ENCODE assay signal across 8 cellular contexts in genomic region chr11:65117206-65118096, GRCh38. TPM values are rescaled to one million over a fixed set of nuclear protein-coding genes. Genes with fewer than 3 reads are reported as not detected.
DNase-seq lines count a peak whose midpoint lies in the region; ATAC-seq, FAIRE-seq and TF ChIP-seq lines count a peak whose summit lies in the region.

TSS of gene ZNHIT2 (minus strand) at chr11:65117701. CDS start at chr11:65117653, 48 bp downstream.

- H3K4me2 ChIP-seq in HepG2 (ENCODE audit: low read depth, low read length) = peak within 1 kb of the TSS; percentile 80

- H3K36me3 ChIP-seq in CD4-positive, CD25-positive, alpha-beta regulatory T cell (ENCODE audit: control insufficient read depth, insufficient read depth, low read length) = peaks cover 28% of the 10 kb centered on the region
- H3K36me3 ChIP-seq in HepG2 (replicated peaks in 1 of 2; ENCODE audit: control insufficient read depth in 1 of 2, insufficient read depth in 2 of 2, low read length in 2 of 2) = peaks cover 7 to 22% of the 10 kb centered on the region in 2 experiments; a peak in 4 of 5 replicates

- H3K4me1 ChIP-seq in CD4-positive, CD25-positive, alpha-beta regulatory T cell (ENCODE audit: control insufficient read depth, insufficient read depth, low read length, poor library complexity, severe bottlenecking) = peaks cover 48% of the 10 kb centered on the region
- peaks cover 42% of the 10 kb centered on the region for H3K4me1 ChIP-seq in HepG2 (ENCODE audit: insufficient read depth, low read length)

- no peaks in the 10 kb centered on the region for H3K27me3 ChIP-seq in CD4-positive, CD25-positive, alpha-beta regulatory T cell (ENCODE audit: control insufficient read depth, insufficient read depth, low read length)
- no peaks in the 10 kb centered on the region; a peak in 1 of 5 replicates for H3K27me3 ChIP-seq in HepG2 (ENCODE audit: control insufficient read depth in 1 of 2, insufficient read depth in 2 of 2, low read length in 2 of 2)

- intact Hi-C loops in HepG2 (cut with micrococcal nuclease; ENCODE audit: unreplicated experiment) = loop anchor here (2.0 kb wide), 1 partner anchor 49 kb away; no protein-coding TSS in a partner anchor

- peak; percentile 97 for TF ChIP-seq CTCF in HepG2 (CRISPR knock-in tag; IDR thresholded peaks at IDR 0.05)

- H3K27ac ChIP-seq in CD4-positive, CD25-positive, alpha-beta regulatory T cell (ENCODE audit: insufficient read depth, low read length, poor library complexity, severe bottlenecking) = peak within 1 kb of the TSS; percentile 96
- peak within 1 kb of the TSS; percentile 75 for H3K27ac ChIP-seq in HepG2 (ENCODE audit: extremely low read length, insufficient read depth, low read length)

- H3K79me2 ChIP-seq in HepG2 (ENCODE audit: insufficient read depth, low read length) = peaks cover 26% of the 10 kb centered on the region

- peak within 1 kb of the TSS; percentile 92 to 97 (median 95) for H3K27ac Mint-ChIP-seq in CD4-positive, CD25-positive, alpha-beta regulatory T cell

- TF ChIP-seq POLR2A in HepG2 (IDR thresholded peaks at IDR 0.05; ENCODE audit: insufficient read depth in 1 of 2, low read depth in 2 of 2, low read length in 2 of 2) = peak in 1 of 2 experiments; percentile 87; a peak in 2 of 4 replicates

- H4K20me1 ChIP-seq in HepG2 (ENCODE audit: insufficient read depth, low read length) = no peaks in the 10 kb centered on the region

- POLR2A ChIA-PET in HepG2 (lab: Yijun Ruan, JAX) = interaction anchor here (1.0 to 4.1 kb wide), 14 partner anchors 11 to 339 kb away, joined by 3 to 23 read pairs (median 4); partner anchors contain the start of genes CAPN1, GPHA2, SAC3D1 and SNX15

- H3K27me3 Mint-ChIP-seq in CD4-positive, CD25-positive, alpha-beta regulatory T cell = peaks cover 5% of the 10 kb centered on the region

- H3K4me3 ChIP-seq in CD4-positive, CD25-positive, alpha-beta regulatory T cell (ENCODE audit: low read depth, low read length) = peak within 1 kb of the TSS; percentile 41
- H3K4me3 ChIP-seq in HepG2 (replicated peaks in 1 of 3; ENCODE audit: insufficient read depth in 1 of 3, low read depth in 2 of 3, low read length in 3 of 3) = peak within 1 kb of the TSS; percentile 73 to 88 (median 80)

- peak within 1 kb of the TSS; percentile 90 to 96 (median 92) for H3K4me3 Mint-ChIP-seq in CD4-positive, CD25-positive, alpha-beta regulatory T cell

- CTCF ChIA-PET in HepG2 (lab: Yijun Ruan, JAX; ENCODE audit: low intra/inter-chr PET ratio, low total read pairs) = interaction anchor here (1.4 to 1.5 kb wide), 2 partner anchors 63 to 103 kb away, joined by 5 to 11 read pairs; partner anchors contain the start of genes ARL2 and CAPN1

- ATAC-seq in CD4-positive, CD25-positive, alpha-beta regulatory T cell (ENCODE audit: low read depth in 2 of 2) = peak; percentile 71 to 74
- ATAC-seq in GM19395 (IDR thresholded peaks at IDR 0.05; ENCODE audit: unreplicated experiment) (peak; percentile 63), HG03571 (IDR thresholded peaks at IDR 0.05; ENCODE audit: unreplicated experiment) (peak; percentile 55), HepG2 (peak; percentile 59)

- TF ChIP-seq RAD21 in HepG2 (CRISPR knock-in tag; IDR thresholded peaks at IDR 0.05) = peak; percentile 85

- H3K9me3 Mint-ChIP-seq in CD4-positive, CD25-positive, alpha-beta regulatory T cell = peaks cover 0 to 1% (median 0%) of the 10 kb centered on the region in 7 donors

- WGBS in HepG2 (ENCODE audit: low lambda C conversion rate) = 0% methylated on average over 5 of the region's 89 CpGs

- H2AFZ ChIP-seq in HepG2 (ENCODE audit: low read length) = no peak within 1 kb of the TSS

- peak; percentile 95 for FAIRE-seq in HepG2 (lab: Jason Lieb, UNC)

- BruUV-seq in HepG2 (replicated peaks; lab: Mats Ljungman, UMichigan) = no TSS peak

- peaks cover 10 to 70% (median 27%) of the 10 kb centered on the region in 4 donors for H3K4me1 Mint-ChIP-seq in CD4-positive, CD25-positive, alpha-beta regulatory T cell

- in situ Hi-C loops in HepG2 (cut with HindIII; ENCODE audit: extremely low pct_ligation_motif_present, low pct_unique_long_range_greater_than_20kb) = no loop called here

- TF ChIP-seq EP300 in HepG2 (IDR thresholded peaks at IDR 0.05; ENCODE audit: low read depth in 2 of 2, low read length in 2 of 2) (0 out of 4 replicates have a peak, but pooled peaks of 1 of the 2 experiments have one; percentile 16), HepG2 (CRISPR knock-in tag; IDR thresholded peaks at IDR 0.05; ENCODE audit: borderline replicate concordance) (no peak)

- peak; percentile 99 to 100 (median 100) for DNase-seq in CD4-positive, CD25-positive, alpha-beta regulatory T cell
- peak; percentile 99 for DNase-seq in NCI-H774 (lab: John Stamatoyannopoulos, UW)
- DNase-seq in activated CD4-positive, alpha-beta T cell treated with anti-CD3 and anti-CD28 coated beads, Interleukin-2, amount 50 U/mL, for 48 hours = peak; percentile 100
- DNase-seq in dermis blood vessel endothelial cell = peak; percentile 99
- DNase-seq in HepG2 (ENCODE audit: low spot score) = peak; percentile 96
- peak; percentile 100 for DNase-seq in stimulated activated CD4-positive, alpha-beta T cell treated with anti-CD3 and anti-CD28 coated beads, Interleukin-4, amount 100 ng/mL, for 24 hours

- peak within 1 kb of the TSS; percentile 90 for H3K9ac ChIP-seq in HepG2 (ENCODE audit: insufficient read depth, low read depth, low read length)

- H3K36me3 Mint-ChIP-seq in CD4-positive, CD25-positive, alpha-beta regulatory T cell = peaks cover 35% of the 10 kb centered on the region

- H3K9me3 ChIP-seq in CD4-positive, CD25-positive, alpha-beta regulatory T cell (ENCODE audit: control insufficient read depth in 2 of 2, low read length in 2 of 2) = no peaks in the 10 kb centered on the region
- H3K9me3 ChIP-seq in HepG2 (ENCODE audit: low read length) = no peaks in the 10 kb centered on the region

TF ChIP-seq in HepG2, 621 proteins besides CTCF, POLR2A, EP300 and RAD21 (continues in another document):
- no peak; the same call in none of the 2 replicates for TF ChIP-seq HINFP (CRISPR knock-in tag; IDR thresholded peaks at IDR 0.05; ENCODE audit: low read depth)
- peak; percentile 44 for TF ChIP-seq ZNF770 (CRISPR knock-in tag; IDR thresholded peaks at IDR 0.05)
- TF ChIP-seq ZBTB3 (CRISPR knock-in tag; IDR thresholded peaks at IDR 0.05; ENCODE audit: borderline replicate concordance, low read depth) = no peak

RNA-seq across cellular contexts. Expression of gene ZNHIT2, which starts in this region (rescaled TPM):
- 6.0 TPM for total RNA-seq in CD4-positive, CD25-positive, alpha-beta regulatory T cell
- 10 to 100 TPM; 20.1 to 29.0 (median 22.7) TPM for polyA plus RNA-seq in CD4-positive, CD25-positive, alpha-beta regulatory T cell
- total RNA-seq in dermis blood vessel endothelial cell (8.1 and 13.1 TPM in 2 replicates), HepG2 (2016; rRNA removed; fragmentation: Illumina TruSeq; extraction: Trizol) (5.7 and 6.5 TPM in 2 replicates)
- total RNA-seq in HepG2 (2016; cell fraction: cytosol; rRNA removed; fragmentation: Illumina TruSeq; extraction: Trizol; ENCODE audit: low read depth) = 2.9 and 4.3 TPM in 2 replicates
- 5.4 and 6.3 TPM in 2 replicates for total RNA-seq in HepG2 (2016; cell fraction: insoluble cytoplasmic fraction; rRNA removed; fragmentation: Illumina TruSeq; extraction: Trizol)
- 3.5 and 4.3 TPM in 2 replicates for total RNA-seq in HepG2 (2016; cell fraction: membrane; rRNA removed; fragmentation: Illumina TruSeq; extraction: Trizol)
- 3.6 and 3.9 TPM in 2 replicates for total RNA-seq in HepG2 (2016; cell fraction: nucleus; rRNA removed; fragmentation: Illumina TruSeq; extraction: Trizol)
- 1.1 TPM in 2 replicates for polyA plus RNA-seq in HepG2 (2011; rRNA removed)
- 0.86 and 2.0 TPM in 2 replicates for polyA plus RNA-seq in HepG2 (2011; cell fraction: cytosol; rRNA removed)
- polyA plus RNA-seq in HepG2 (2011; cell fraction: nucleus; rRNA removed) = 1.7 and 2.2 TPM in 2 replicates
- polyA plus RNA-seq in HepG2 (2012) = 1.6 and 2.5 TPM in 2 replicates
- 3.0 and 3.1 TPM in 2 replicates for polyA plus RNA-seq in HepG2 (2016; cell fraction: cytosol; fragmentation: Illumina TruSeq; extraction: Trizol; ENCODE audit: low read depth)
- 4.0 and 4.7 TPM in 2 replicates for polyA plus RNA-seq in HepG2 (2016; cell fraction: insoluble cytoplasmic fraction; fragmentation: Illumina TruSeq; extraction: Trizol; ENCODE audit: low read depth)
- 2.8 and 2.9 TPM in 2 replicates for polyA plus RNA-seq in HepG2 (2016; cell fraction: membrane; fragmentation: Illumina TruSeq; extraction: Trizol; ENCODE audit: low read depth)
- polyA plus RNA-seq in HepG2 (2016; cell fraction: nucleus; fragmentation: Illumina TruSeq; extraction: Trizol; ENCODE audit: insufficient read depth, low read depth) = 6.2 and 6.5 TPM in 2 replicates
- 3.0 and 5.8 TPM in 2 replicates for polyA minus RNA-seq in HepG2 (2011; rRNA and poly(A)+ RNA removed; ENCODE audit: low replicate concordance)
- polyA minus RNA-seq in HepG2 (2011; cell fraction: cytosol; rRNA and poly(A)+ RNA removed) = 2.4 and 3.3 TPM in 2 replicates
- 0.75 and 4.1 TPM in 2 replicates for polyA minus RNA-seq in HepG2 (2011; cell fraction: nucleus; rRNA and poly(A)+ RNA removed)

Comparison
In these comparisons a context has a peak if more than half of its experiments do, and no peak if none do; other contexts are left out.
1. Peak in every context shown above with its lines: DNase-seq, ATAC-seq, H3K4me3 ChIP-seq and H3K27ac ChIP-seq.